In genomic region chr6:107116328-107116892, GRCh38 we compare ENCODE assay signal across 8 cellular contexts. TPM values are rescaled to one million over a fixed set of nuclear protein-coding genes. Genes with fewer than 3 reads are reported as not detected.
DNase-seq lines count a peak whose midpoint lies in the region; ATAC-seq and TF ChIP-seq lines count a peak whose summit lies in the region.

No MANE protein-coding gene starts in this region.

- H3K27ac ChIP-seq in right atrium auricular region, result no peak overlapping the region
- no peak overlapping the region for H3K27ac ChIP-seq in rectal smooth muscle tissue (ENCODE audit: low read depth, low read length)

- TF ChIP-seq CTCF in BJ (IDR thresholded peaks at IDR 0.05; ENCODE audit: insufficient read depth, low read depth, low read length), result 0 out of 2 replicates have a peak, but pooled peaks have one; percentile 20
- TF ChIP-seq CTCF in right atrium auricular region (IDR thresholded peaks at IDR 0.05), result no peak

- H3K9me3 ChIP-seq in right atrium auricular region, result no peaks in the 10 kb centered on the region

- H3K9me3 Mint-ChIP-seq in activated T-helper 17 cell treated with anti-CD3 and anti-CD28 coated beads, Interleukin-2, amount 50 U/mL, for 72 hours, result no peaks in the 10 kb centered on the region

- H3K27me3 Mint-ChIP-seq in activated T-helper 17 cell treated with anti-CD3 and anti-CD28 coated beads, Interleukin-2, amount 50 U/mL, for 72 hours, result peaks cover 7% of the 10 kb centered on the region

- H3K9ac ChIP-seq in rectal smooth muscle tissue (ENCODE audit: low read length), result no peak overlapping the region

- H3K36me3 ChIP-seq in BJ (ENCODE audit: control insufficient read depth, insufficient read depth, low read length), result no peaks in the 10 kb centered on the region
- no peaks in the 10 kb centered on the region for H3K36me3 ChIP-seq in H7 (replicated peaks; ENCODE audit: control insufficient read depth, insufficient read depth, low read length)
- no peaks in the 10 kb centered on the region for H3K36me3 ChIP-seq in right atrium auricular region
- no peaks in the 10 kb centered on the region for H3K36me3 ChIP-seq in rectal smooth muscle tissue (ENCODE audit: control insufficient read depth, insufficient read depth, low read length)

- peak overlapping the region; percentile 78 for H3K4me3 Mint-ChIP-seq in activated T-helper 17 cell treated with anti-CD3 and anti-CD28 coated beads, Interleukin-2, amount 50 U/mL, for 72 hours

- CTCF ChIA-PET in BJ (lab: Yijun Ruan, JAX), result interaction anchor here (1.1 to 1.3 kb wide), 2 partner anchors 15 to 732 kb away, joined by 4 to 7 read pairs; no protein-coding TSS in a partner anchor

- ATAC-seq in activated T-helper 17 cell treated with anti-CD3 and anti-CD28 coated beads, Interleukin-2, amount 50 U/mL, for 72 hours (replicated peaks), result no peak
- ATAC-seq in GM21723 (IDR thresholded peaks at IDR 0.05; ENCODE audit: unreplicated experiment) (no peak), HG02973 (IDR thresholded peaks at IDR 0.05; ENCODE audit: unreplicated experiment) (no peak)

- H3K4me3 ChIP-seq in BJ (ENCODE audit: low read depth, low read length), result peak overlapping the region; percentile 45
- no peak overlapping the region for H3K4me3 ChIP-seq in H7 (ENCODE audit: insufficient read depth, low read depth, low read length)
- peak overlapping the region; percentile 63 to 65 for H3K4me3 ChIP-seq in right atrium auricular region
- H3K4me3 ChIP-seq in rectal smooth muscle tissue (ENCODE audit: low read length), result peak overlapping the region; percentile 78

- no peaks in the 10 kb centered on the region for H3K4me1 Mint-ChIP-seq in activated T-helper 17 cell treated with anti-CD3 and anti-CD28 coated beads, Interleukin-2, amount 50 U/mL, for 72 hours

- no peak for DNase-seq in BJ (ENCODE audit: low read depth)
- peak; percentile 79 for DNase-seq in H7
- DNase-seq in NCI-H524 treated with DMSO at 0.1 percent for 48 hours (lab: John Stamatoyannopoulos, UW), result peak; percentile 75
- DNase-seq in right atrium auricular region (ENCODE audit: low spot score), result no peak

- H3K4me1 ChIP-seq in right atrium auricular region (peaks cover 0 to 20% of the 10 kb centered on the region in 2 donors), rectal smooth muscle tissue (ENCODE audit: control insufficient read depth, insufficient read depth, low read length) (peaks cover 7% of the 10 kb centered on the region)

- H3K36me3 Mint-ChIP-seq in activated T-helper 17 cell treated with anti-CD3 and anti-CD28 coated beads, Interleukin-2, amount 50 U/mL, for 72 hours (ENCODE audit: low read depth), result no peaks in the 10 kb centered on the region

- peak overlapping the region; percentile 61 for H3K27ac Mint-ChIP-seq in activated T-helper 17 cell treated with anti-CD3 and anti-CD28 coated beads, Interleukin-2, amount 50 U/mL, for 72 hours

- peaks cover 5% of the 10 kb centered on the region; the same call in 1 of the 2 replicates for H3K27me3 ChIP-seq in BJ (ENCODE audit: control insufficient read depth, insufficient read depth, low read length)
- no peaks in the 10 kb centered on the region for H3K27me3 ChIP-seq in H7 (ENCODE audit: control insufficient read depth, insufficient read depth, low read length)
- H3K27me3 ChIP-seq in right atrium auricular region, result no peaks in the 10 kb centered on the region
- H3K27me3 ChIP-seq in rectal smooth muscle tissue (ENCODE audit: control insufficient read depth, insufficient read depth, low read length), result no peaks in the 10 kb centered on the region

- POLR2A ChIA-PET in BJ (lab: Charles Lee), result no interaction called here

RNA-seq across cellular contexts. Expression of gene BEND3, which starts 1.1 kb away (rescaled TPM):
- polyA plus RNA-seq in BJ (2011; rRNA removed), result 0.49 and 0.60 TPM in 2 replicates
- polyA minus RNA-seq in BJ (2011; rRNA and poly(A)+ RNA removed), result 1.4 and 1.5 TPM in 2 replicates
- 24.5 and 24.9 TPM in 2 replicates for total RNA-seq in H7 (2014; rRNA removed; shearing (Covaris generic))
- 1 to 10 TPM; 4.4 to 5.1 TPM for total RNA-seq in activated T-helper 17 cell treated with anti-CD3 and anti-CD28 coated beads, Interleukin-2, amount 50 U/mL, for 72 hours
- total RNA-seq in right atrium auricular region, result 1 to 10 TPM in 1 of 2 donors, under 1 TPM in 1; 0.56 to 1.9 TPM

Comparison
In these comparisons a context has a peak if more than half of its experiments do, and no peak if none do; other contexts are left out.
1. DNase-seq: peak in H7 (single experiment) and NCI-H524 treated with DMSO at 0.1 percent for 48 hours (single experiment); none in BJ (single experiment) and right atrium auricular region (single experiment).